Comparison of ENCODE assay signal across 16 cellular contexts in genomic region chr4:139599594-139600374, GRCh38. TPM values are rescaled to one million over a fixed set of nuclear protein-coding genes. Genes with fewer than 3 reads are reported as not detected.
DNase-seq lines count a peak whose midpoint lies in the region; ATAC-seq, FAIRE-seq and TF ChIP-seq lines count a peak whose summit lies in the region.
"Had no signal": no experiment of that assay in that cellular context is flagged by ENCODE, and none has a peak within 500 bp of the region (broad histone marks: within the 10 kb centered on the region; RNA-seq: fewer than 3 reads in every experiment).

No MANE protein-coding gene starts in this region.

- H3K9me3 ChIP-seq in GM23248 (ENCODE audit: low read depth) (no peaks in the 10 kb centered on the region), astrocyte (ENCODE audit: insufficient read depth, low read depth, low read length) (peaks cover 4% of the 10 kb centered on the region), left lung (no peaks in the 10 kb centered on the region), spleen (no peaks in the 10 kb centered on the region)
- H3K9me3 ChIP-seq: esophagus muscularis mucosa had no signal

- no peak for TF ChIP-seq CTCF in astrocyte (IDR thresholded peaks at IDR 0.05; ENCODE audit: insufficient read depth, low read depth, low read length)
- no peak for TF ChIP-seq CTCF in left lung (IDR thresholded peaks at IDR 0.05)
- no peak for TF ChIP-seq CTCF in spleen (IDR thresholded peaks at IDR 0.05 in 8 of 11, conservative IDR thresholded peaks at IDR 0.05 in 3 of 11)

- FAIRE-seq in astrocyte (lab: Jason Lieb, UNC) = no peak

- H3K79me2 ChIP-seq in GM23248 (ENCODE audit: insufficient read depth) (no peaks in the 10 kb centered on the region), astrocyte (ENCODE audit: insufficient read depth, low read length) (no peaks in the 10 kb centered on the region)

- no peaks in the 10 kb centered on the region for H3K9me2 ChIP-seq in GM23248 (ENCODE audit: insufficient read depth)

- H3K27ac Mint-ChIP-seq in astrocyte (ENCODE audit: unreplicated experiment) = no peak overlapping the region
- H3K27ac Mint-ChIP-seq: activated naive CD4-positive, alpha-beta T cell treated with anti-CD3 and anti-CD28 coated beads, Interleukin-2, amount 50 U/mL, for 72 hours had no signal

- H3K27me3 ChIP-seq in GM23248 (replicated peaks; ENCODE audit: insufficient read depth) (no peaks in the 10 kb centered on the region), astrocyte (ENCODE audit: insufficient read depth, low read length) (no peaks in the 10 kb centered on the region), left lung (no peaks in the 10 kb centered on the region), spleen (replicated peaks in 1 of 7) (peaks cover 0 to 4% (median 0%) of the 10 kb centered on the region in 7 donors)
- H3K27me3 ChIP-seq: esophagus muscularis mucosa had no signal

- H3K36me3 ChIP-seq in GM23248 (ENCODE audit: low read depth) (no peaks in the 10 kb centered on the region), astrocyte (ENCODE audit: insufficient read depth, low read length) (no peaks in the 10 kb centered on the region), left lung (no peaks in the 10 kb centered on the region), spleen (no peaks in the 10 kb centered on the region)
- H3K36me3 ChIP-seq: esophagus muscularis mucosa had no signal

- peaks cover 30% of the 10 kb centered on the region for H3K4me1 Mint-ChIP-seq in astrocyte (ENCODE audit: low read depth, unreplicated experiment)
- H3K4me1 Mint-ChIP-seq: CD4-positive, alpha-beta memory T cell had no signal

- H3K4me3 ChIP-seq in GM23248 = no peak overlapping the region
- H3K4me3 ChIP-seq in astrocyte (ENCODE audit: insufficient read depth, low read depth, low read length) = no peak overlapping the region
- H3K4me3 ChIP-seq in left lung = no peak overlapping the region
- no peak overlapping the region for H3K4me3 ChIP-seq in spleen
- H3K4me3 ChIP-seq: esophagus muscularis mucosa, SK-N-MC, smooth muscle cell had no signal

- H3K27me3 Mint-ChIP-seq in astrocyte (ENCODE audit: low read depth, unreplicated experiment) = no peaks in the 10 kb centered on the region

- H3K9ac ChIP-seq in GM23248 = no peak overlapping the region
- no peak overlapping the region for H3K9ac ChIP-seq in astrocyte (ENCODE audit: low read length)

- WGBS in GM23248 (ENCODE audit: low coverage in 1 of 2, low lambda C conversion rate in 2 of 2, missing lambda C conversion rate in 2 of 2), 2 experiments = 54 to 56% methylated on average over 6 of the region's 6 CpGs
- WGBS in spleen, 5 donors = 85 to 95% (median 94%) methylated on average over 6 of the region's 6 CpGs

- intact Hi-C loops in left lung (cut with DNase I) (loop anchor here in 1 of 2 donors (10.0 kb wide), 1 partner anchor 55 kb away; no protein-coding TSS in a partner anchor), spleen (cut with DNase I; ENCODE audit: low total_unique reads) (no loop called here)

- in situ Hi-C loops in GM23248 (cut with MboI) = no loop called here

- H3K27ac ChIP-seq in GM23248 (no peak overlapping the region), astrocyte (ENCODE audit: low read depth, low read length) (no peak overlapping the region), left lung (no peak overlapping the region), spleen (no peak overlapping the region)
- H3K27ac ChIP-seq: esophagus muscularis mucosa, SK-N-MC had no signal

- peak; percentile 45 for ATAC-seq in left lung

- H3F3A ChIP-seq in GM23248 (ENCODE audit: insufficient read depth) = peaks cover 10% of the 10 kb centered on the region; the same call in 1 of the 2 replicates

- H3K4me1 ChIP-seq in GM23248 (ENCODE audit: insufficient read depth) (peaks cover 17% of the 10 kb centered on the region), astrocyte (ENCODE audit: insufficient read depth, low read length) (peaks cover 10% of the 10 kb centered on the region), left lung (peaks cover 0 to 6% of the 10 kb centered on the region in 2 donors), spleen (peaks cover 0 to 5% (median 0%) of the 10 kb centered on the region in 6 donors)
- H3K4me1 ChIP-seq: esophagus muscularis mucosa had no signal

- H2AFZ ChIP-seq in GM23248 = no peak overlapping the region
- no peak overlapping the region for H2AFZ ChIP-seq in astrocyte (ENCODE audit: low read depth, low read length)

- peaks cover 8% of the 10 kb centered on the region for H3K9me3 Mint-ChIP-seq in astrocyte (ENCODE audit: unreplicated experiment)
- H3K9me3 Mint-ChIP-seq: activated naive CD4-positive, alpha-beta T cell treated with anti-CD3 and anti-CD28 coated beads, Interleukin-2, amount 50 U/mL, for 72 hours; CD4-positive, alpha-beta memory T cell had no signal

- no peak for TF ChIP-seq POLR2A in spleen (IDR thresholded peaks at IDR 0.05)

- H4K20me1 ChIP-seq in GM23248 (ENCODE audit: insufficient read depth) (no peaks in the 10 kb centered on the region), astrocyte (ENCODE audit: insufficient read depth, low read length) (no peaks in the 10 kb centered on the region)

- no peak overlapping the region for H3K4me3 Mint-ChIP-seq in astrocyte (ENCODE audit: unreplicated experiment)
- H3K4me3 Mint-ChIP-seq: CD4-positive, alpha-beta memory T cell had no signal

- DNase-seq in GM23248 (peak; percentile 77), NCI-H2029 (lab: John Stamatoyannopoulos, UW) (peak; percentile 71), astrocyte (ENCODE audit: low read depth) (peak; percentile 70), left lung (no peak), mucosa of gallbladder (ENCODE audit: low spot score) (no peak), spleen (no peak), NCI-H2171 (lab: John Stamatoyannopoulos, UW) (no peak)
- DNase-seq: activated CD8-positive, alpha-beta memory T cell treated with anti-CD3 and anti-CD28 coated beads, Interleukin-2, amount 50 U/mL, for 48 hours; CD4-positive, alpha-beta memory T cell; NCI-H1105; NCI-H774; occipital lobe had no signal

- H3K36me3 Mint-ChIP-seq in astrocyte (ENCODE audit: low read depth, unreplicated experiment) = no peaks in the 10 kb centered on the region
- H3K36me3 Mint-ChIP-seq: activated naive CD4-positive, alpha-beta T cell treated with anti-CD3 and anti-CD28 coated beads, Interleukin-2, amount 50 U/mL, for 72 hours; CD4-positive, alpha-beta memory T cell had no signal

- H3K4me2 ChIP-seq in GM23248 (ENCODE audit: unreplicated experiment) = no peak overlapping the region
- no peak overlapping the region for H3K4me2 ChIP-seq in astrocyte (ENCODE audit: low read length)
- H3K4me2 ChIP-seq: smooth muscle cell had no signal

RNA-seq across cellular contexts. Expression of gene SETD7, which starts 43.8 kb away (rescaled TPM):
- 82.5 and 101 TPM in 2 replicates for total RNA-seq in GM23248 (2014; rRNA removed; shearing (Covaris generic))
- 31.6 and 34.0 TPM in 2 replicates for polyA plus RNA-seq in GM23248 (2016; fragmentation: Nextera tagmentation; extraction: Ambion mirVana)
- 51.4 and 55.0 TPM in 2 replicates for total RNA-seq in astrocyte
- total RNA-seq in left lung = 10 to 100 TPM; 48.1 to 51.7 TPM
- 63.0 TPM for total RNA-seq in mucosa of gallbladder
- 10 to 100 TPM; 25.5 to 45.4 (median 35.7) TPM for total RNA-seq in spleen
- 1 to 10 TPM; 5.0 to 9.4 (median 6.2) TPM for polyA plus RNA-seq in spleen

Comparison
In these comparisons a context has a peak if more than half of its experiments do, and no peak if none do; other contexts are left out.
1. DNase-seq: peak in GM23248 (single experiment), NCI-H2029 (single experiment) and astrocyte (single experiment); none in left lung (0 of 2), mucosa of gallbladder (single experiment), spleen (single experiment) and NCI-H2171 (single experiment).